8 cellular contexts compared by ENCODE assay signal in the genomic region with DNA sequence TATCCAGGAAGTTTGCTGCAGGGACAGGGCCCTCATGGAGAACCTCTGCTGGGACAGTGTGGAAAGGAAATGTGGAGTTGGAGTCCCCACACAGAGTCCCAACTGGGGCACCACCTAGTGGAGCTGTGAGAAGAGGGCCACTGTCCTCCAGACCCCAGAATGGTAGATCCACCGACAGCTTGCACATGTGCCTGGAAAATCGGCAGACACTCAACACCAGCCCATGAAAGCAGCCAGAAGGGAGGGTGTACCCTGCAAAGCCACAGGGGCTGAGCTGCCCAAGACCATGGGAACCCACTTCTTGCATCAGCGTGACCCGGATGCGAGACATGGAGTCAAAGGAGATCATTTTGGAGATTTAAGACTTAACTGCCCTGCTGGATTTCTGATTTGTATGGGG. TPM values are rescaled to one million over a fixed set of nuclear protein-coding genes. Genes with fewer than 3 reads are reported as not detected.
DNase-seq lines count a peak whose midpoint lies in the region; ATAC-seq and TF ChIP-seq lines count a peak whose summit lies in the region.
"Not testable (repeated sequence)": the region's sequence is repeated elsewhere in the genome, so short reads cannot be mapped to it uniquely, and the experiment has no call there.

No MANE protein-coding gene starts in this region.

- not testable (repeated sequence) for ATAC-seq in T-helper 17 cell; stimulated activated effector memory CD8-positive, alpha-beta T cell treated with anti-CD3 and anti-CD28 coated beads, Interleukin-12 subunit alpha, Interleukin-12 subunit beta, amount 100 ng/mL, for 72 hours
- peak in 1 of 2 donors; percentile 3 for ATAC-seq in activated T-cell treated with anti-CD3 and anti-CD28 coated beads, Interleukin-2, amount 50 U/mL, for 72 hours (replicated peaks in 1 of 2)
- peak; percentile 8 for ATAC-seq in left colon

- not testable (repeated sequence) for DNase-seq in Calu3; T-helper 17 cell; activated T-cell treated with anti-CD3 and anti-CD28 coated beads, Interleukin-2, amount 50 U/mL, for 72 hours; epithelial cell of proximal tubule (ENCODE audit: low read depth); left colon
- peak; percentile 21 for DNase-seq in HT-29 (ENCODE audit: low spot score)
- DNase-seq in NCI-H2171 treated with DMSO at 0.1 percent for 48 hours (lab: John Stamatoyannopoulos, UW) = peak; percentile 25
- peak in 1 of 2 donors; percentile 53 for DNase-seq in stimulated activated effector memory CD8-positive, alpha-beta T cell treated with anti-CD3 and anti-CD28 coated beads, Interleukin-12 subunit alpha, Interleukin-12 subunit beta, amount 100 ng/mL, for 72 hours (ENCODE audit: low spot score in 2 of 2)

- peaks cover 68% of the 10 kb centered on the region for H3K4me1 Mint-ChIP-seq in Calu3 (ENCODE audit: low read depth, unreplicated experiment)
- peaks cover 11% of the 10 kb centered on the region for H3K4me1 Mint-ChIP-seq in T-helper 17 cell
- peaks cover 44% of the 10 kb centered on the region for H3K4me1 Mint-ChIP-seq in activated T-cell treated with anti-CD3 and anti-CD28 coated beads, Interleukin-2, amount 50 U/mL, for 72 hours (ENCODE audit: low read depth)
- peaks cover 41% of the 10 kb centered on the region for H3K4me1 Mint-ChIP-seq in stimulated activated effector memory CD8-positive, alpha-beta T cell treated with anti-CD3 and anti-CD28 coated beads, Interleukin-12 subunit alpha, Interleukin-12 subunit beta, amount 100 ng/mL, for 72 hours

- H3K27me3 Mint-ChIP-seq in Calu3 (ENCODE audit: unreplicated experiment); T-helper 17 cell: not testable (repeated sequence)
- H3K27me3 Mint-ChIP-seq in activated T-cell treated with anti-CD3 and anti-CD28 coated beads, Interleukin-2, amount 50 U/mL, for 72 hours (ENCODE audit: low read depth) = peaks cover 41% of the 10 kb centered on the region

- H3K27ac Mint-ChIP-seq in Calu3 (ENCODE audit: unreplicated experiment) (peak overlapping the region; percentile 25), T-helper 17 cell (peak overlapping the region; percentile 37)
- not testable (repeated sequence) for H3K27ac Mint-ChIP-seq in activated T-cell treated with anti-CD3 and anti-CD28 coated beads, Interleukin-2, amount 50 U/mL, for 72 hours; stimulated activated effector memory CD8-positive, alpha-beta T cell treated with anti-CD3 and anti-CD28 coated beads, Interleukin-12 subunit alpha, Interleukin-12 subunit beta, amount 100 ng/mL, for 72 hours

- not testable (repeated sequence) for H3K9me3 ChIP-seq in T-helper 17 cell (ENCODE audit: control insufficient read depth, low read length, poor library complexity, severe bottlenecking)

- peak overlapping the region; percentile 37 for H3K4me3 Mint-ChIP-seq in Calu3 (ENCODE audit: low read depth, unreplicated experiment)
- not testable (repeated sequence) for H3K4me3 Mint-ChIP-seq in T-helper 17 cell
- H3K4me3 Mint-ChIP-seq in activated T-cell treated with anti-CD3 and anti-CD28 coated beads, Interleukin-2, amount 50 U/mL, for 72 hours = peak overlapping the region; percentile 16 to 63
- peak overlapping the region; percentile 19 for H3K4me3 Mint-ChIP-seq in stimulated activated effector memory CD8-positive, alpha-beta T cell treated with anti-CD3 and anti-CD28 coated beads, Interleukin-12 subunit alpha, Interleukin-12 subunit beta, amount 100 ng/mL, for 72 hours

- CTCF ChIA-PET in Calu3 (lab: Charles Lee) = not testable (repeated sequence)

- intact Hi-C loops in Calu3 (cut with micrococcal nuclease; ENCODE audit: unreplicated experiment) = loop anchor here (5.0 kb wide), 2 partner anchors 33 to 72 kb away; partner anchors contain the start of gene ATP13A3
- intact Hi-C loops in left colon (cut with DNase I, micrococcal nuclease) = not testable (repeated sequence)

- not testable (repeated sequence) for H3K36me3 Mint-ChIP-seq in Calu3 (ENCODE audit: insufficient read depth, unreplicated experiment); T-helper 17 cell (ENCODE audit: low read depth); stimulated activated effector memory CD8-positive, alpha-beta T cell treated with anti-CD3 and anti-CD28 coated beads, Interleukin-12 subunit alpha, Interleukin-12 subunit beta, amount 100 ng/mL, for 72 hours
- H3K36me3 Mint-ChIP-seq in activated T-cell treated with anti-CD3 and anti-CD28 coated beads, Interleukin-2, amount 50 U/mL, for 72 hours (ENCODE audit: insufficient read depth in 2 of 2) = peaks cover 3 to 13% of the 10 kb centered on the region in 2 donors

- H3K4me3 ChIP-seq in epithelial cell of proximal tubule (ENCODE audit: low read depth, low read length) = not testable (repeated sequence)

- not testable (repeated sequence) for BruUV-seq in Calu3 (replicated peaks; lab: Mats Ljungman, UMichigan)

- not testable (repeated sequence) for H3K9me3 Mint-ChIP-seq in Calu3 (ENCODE audit: low read depth, unreplicated experiment); activated T-cell treated with anti-CD3 and anti-CD28 coated beads, Interleukin-2, amount 50 U/mL, for 72 hours; stimulated activated effector memory CD8-positive, alpha-beta T cell treated with anti-CD3 and anti-CD28 coated beads, Interleukin-12 subunit alpha, Interleukin-12 subunit beta, amount 100 ng/mL, for 72 hours

- TF ChIP-seq CTCF in Calu3 (IDR thresholded peaks at IDR 0.05; ENCODE audit: unreplicated experiment) = not testable (repeated sequence)
- peak; percentile 42 for TF ChIP-seq CTCF in epithelial cell of proximal tubule (conservative IDR thresholded peaks at IDR 0.05; ENCODE audit: low read depth, low read length)

RNA-seq across cellular contexts. Expression of gene ATP13A3, which starts 33.4 kb away (rescaled TPM):
- total RNA-seq in Calu3 (2022) (229 and 237 TPM in 2 replicates), T-helper 17 cell (10 to 100 TPM; 65.6 to 81.0 TPM), epithelial cell of proximal tubule (88.1 and 102 TPM in 2 replicates), left colon (100 to 1,000 TPM in 1 of 2 donors, 10 to 100 TPM in 1; 95.1 to 110 TPM)
- total RNA-seq in HT-29 (2014; rRNA removed; shearing (Covaris generic)) = 66.1 and 84.4 TPM in 2 replicates
- 100 to 1,000 TPM in 1 of 2 donors, 10 to 100 TPM in 1; 97.7 to 121 TPM for total RNA-seq in activated T-cell treated with anti-CD3 and anti-CD28 coated beads, Interleukin-2, amount 50 U/mL, for 72 hours
